In genomic region chr14:72777636-72778035, GRCh38 we compare ENCODE assay signal across 32 cellular contexts.
"Had no signal": no experiment of that assay in that cellular context is flagged by ENCODE, and none has a peak within 500 bp of the region (broad histone marks: within the 10 kb centered on the region; RNA-seq: fewer than 3 reads in every experiment).

No MANE protein-coding gene starts in this region.

- FAIRE-seq: TTC549 had no signal

- DNase-seq: activated CD4-positive, alpha-beta memory T cell treated with anti-CD3 and anti-CD28 coated beads, Interleukin-2, amount 10 ng/mL, durations not matched to agents 7 days and 5 days; activated CD4-positive, alpha-beta T cell treated with anti-CD3 and anti-CD28 coated beads for 36 hours; activated CD8-positive, alpha-beta memory T cell treated with anti-CD3 and anti-CD28 coated beads for 24 hours; activated CD8-positive, alpha-beta memory T cell treated with anti-CD3 and anti-CD28 coated beads, Interleukin-2, amount 10 ng/mL, durations not matched to agents 7 days and 5 days; activated CD8-positive, alpha-beta memory T cell treated with anti-CD3 and anti-CD28 coated beads, Interleukin-2, amount 50 U/mL, for 48 hours; activated effector memory CD4-positive, alpha-beta T cell treated with anti-CD3 and anti-CD28 coated beads, Interleukin-2, amount 50 U/mL, for 16 hours; activated naive CD4-positive, alpha-beta T cell; activated naive CD4-positive, alpha-beta T cell treated with anti-CD3 and anti-CD28 coated beads, Interleukin-2, amount 50 U/mL, for 16 hours; activated naive CD8-positive, alpha-beta T cell treated with anti-CD3 and anti-CD28 coated beads for 36 hours; activated T-cell treated with anti-CD3 and anti-CD28 coated beads, Interleukin-2, amount 50 U/mL, for 48 hours; amniotic stem cell; aorta; brain microvascular endothelial cell; NCI-H1105; NCI-H1417 treated with DMSO at 0.1 percent for 48 hours; NCI-H1930; NCI-H2081 treated with DMSO at 0.1 percent for 48 hours; NCI-H226; NCI-H446 treated with DMSO at 0.1 percent for 48 hours; NCI-H524; NCI-H69; NCI-H82; PC-3; RPMI8226; SHP77 treated with DMSO at 0.1 percent for 48 hours; SK-N-SH had no signal

- H3K9ac ChIP-seq: SK-N-SH had no signal

- H3K9me3 ChIP-seq: Peyer's patch, SJSA1, SK-N-SH had no signal

- H3K4me3 ChIP-seq: Peyer's patch, SJSA1 had no signal

- H3K4me2 ChIP-seq: SK-N-SH had no signal

- ATAC-seq: activated CD4-positive, alpha-beta T cell treated with anti-CD3 and anti-CD28 coated beads for 36 hours; activated CD4-positive, CD25-positive, alpha-beta regulatory T cell treated with anti-CD3 and anti-CD28 coated beads, Interleukin-2, amount 50 U/mL, for 24 hours; activated CD8-positive, alpha-beta memory T cell treated with anti-CD3 and anti-CD28 coated beads, Interleukin-2, amount 10 ng/mL, durations not matched to agents 7 days and 5 days; activated T-helper 17 cell treated with anti-CD3 and anti-CD28 coated beads, Interleukin-2, amount 50 U/mL, for 72 hours; PC-3; WTC11 had no signal

- H3K36me3 ChIP-seq: brain microvascular endothelial cell, Peyer's patch, SJSA1 had no signal

- H3K27me3 ChIP-seq: brain microvascular endothelial cell, Peyer's patch, SJSA1 had no signal

- H3K27ac ChIP-seq: brain microvascular endothelial cell, SJSA1 had no signal
